Comparison of ENCODE assay signal across 17 cellular contexts in the genomic region with DNA sequence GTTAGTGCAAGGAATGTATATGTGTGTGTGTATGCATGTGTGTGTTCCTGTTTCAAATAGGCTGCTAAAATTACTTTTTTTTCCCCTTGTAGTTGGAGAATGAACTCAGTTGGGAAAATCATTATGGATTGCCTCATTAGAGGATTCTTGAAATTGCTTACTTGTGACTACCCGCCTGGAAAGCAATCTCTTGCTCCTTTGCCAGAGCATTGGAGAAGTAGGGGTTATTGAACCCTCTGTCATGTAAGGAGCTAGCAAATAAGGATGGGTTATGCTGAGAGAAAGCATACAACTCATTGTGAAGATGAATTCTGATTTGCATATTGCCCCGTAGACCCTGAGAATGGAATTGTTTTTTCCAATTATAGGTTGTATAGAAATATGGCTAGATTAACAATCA.
"Had no signal": no experiment of that assay in that cellular context is flagged by ENCODE, and none has a peak within 500 bp of the region (broad histone marks: within the 10 kb centered on the region; RNA-seq: fewer than 3 reads in every experiment).

No MANE protein-coding gene starts in this region.

- H3K27me3 ChIP-seq: sigmoid colon, stomach had no signal

- H3K36me3 ChIP-seq: prostate gland, sigmoid colon, stomach had no signal

- DNase-seq: effector memory CD8-positive, alpha-beta T cell; erythroblast; foreskin melanocyte; head of caudate nucleus; hippocampal formation; kidney glomerular epithelial cell; mammary epithelial cell; natural killer cell; retina; sigmoid colon; small intestine; stimulated activated CD4-positive, alpha-beta T cell treated with anti-CD3 and anti-CD28 coated beads, Interleukin-12 subunit alpha, Interleukin-12 subunit beta, amount 100 ng/mL, for 4 hours; stimulated activated naive CD4-positive, alpha-beta T cell; stomach; substantia nigra had no signal

- H3K27ac ChIP-seq: parathyroid adenoma, prostate gland, sigmoid colon, stomach had no signal

- H3K9me3 ChIP-seq: prostate gland, sigmoid colon had no signal

- H3K4me1 ChIP-seq: parathyroid adenoma, prostate gland, sigmoid colon, stomach had no signal

- H3K9ac ChIP-seq: parathyroid adenoma had no signal

- ATAC-seq: effector memory CD8-positive, alpha-beta T cell; natural killer cell had no signal

- H3K4me3 ChIP-seq: prostate gland, sigmoid colon, stomach had no signal

- H3K79me2 ChIP-seq: parathyroid adenoma had no signal
